In the genomic region with DNA sequence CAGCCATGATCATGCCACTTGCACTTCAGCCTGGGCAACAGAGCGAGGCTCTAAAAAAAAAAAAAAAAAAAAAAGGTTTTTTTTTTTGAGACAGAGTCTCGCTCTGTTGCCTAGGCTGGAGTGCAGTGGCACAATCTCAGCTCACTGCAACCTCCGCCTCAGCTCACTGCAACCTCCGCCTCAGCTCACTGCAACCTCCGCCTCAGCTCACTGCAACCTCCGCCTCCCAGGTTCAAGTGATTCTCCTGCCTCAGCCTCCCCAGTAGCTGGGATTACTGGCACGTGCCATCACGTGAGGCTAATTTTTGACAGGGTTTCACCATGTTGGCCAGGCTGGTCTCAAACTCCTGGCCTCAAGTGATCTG, we compare ENCODE assay signal across 3 cellular contexts. TPM values are rescaled to one million over a fixed set of nuclear protein-coding genes. Genes with fewer than 3 reads are reported as not detected.
"Had no signal": no experiment of that assay in that cellular context is flagged by ENCODE, and none has a peak within 500 bp of the region (broad histone marks: within the 10 kb centered on the region; RNA-seq: fewer than 3 reads in every experiment).

No MANE protein-coding gene starts in this region.

RNA-seq across cellular contexts. Expression of a gene that starts 60.0 kb away (rescaled TPM):
- total RNA-seq: natural killer cell treated with Interleukin-12 subunit alpha and Interleukin-12 subunit beta and Interleukin-15 and Interleukin-18, amount 100 ng/mL, for 72 hours had no signal
- polyA plus RNA-seq: naive thymus-derived CD4-positive, alpha-beta T cell; neural cell had no signal
